Comparison of ENCODE assay signal across 19 cellular contexts in the genomic region with DNA sequence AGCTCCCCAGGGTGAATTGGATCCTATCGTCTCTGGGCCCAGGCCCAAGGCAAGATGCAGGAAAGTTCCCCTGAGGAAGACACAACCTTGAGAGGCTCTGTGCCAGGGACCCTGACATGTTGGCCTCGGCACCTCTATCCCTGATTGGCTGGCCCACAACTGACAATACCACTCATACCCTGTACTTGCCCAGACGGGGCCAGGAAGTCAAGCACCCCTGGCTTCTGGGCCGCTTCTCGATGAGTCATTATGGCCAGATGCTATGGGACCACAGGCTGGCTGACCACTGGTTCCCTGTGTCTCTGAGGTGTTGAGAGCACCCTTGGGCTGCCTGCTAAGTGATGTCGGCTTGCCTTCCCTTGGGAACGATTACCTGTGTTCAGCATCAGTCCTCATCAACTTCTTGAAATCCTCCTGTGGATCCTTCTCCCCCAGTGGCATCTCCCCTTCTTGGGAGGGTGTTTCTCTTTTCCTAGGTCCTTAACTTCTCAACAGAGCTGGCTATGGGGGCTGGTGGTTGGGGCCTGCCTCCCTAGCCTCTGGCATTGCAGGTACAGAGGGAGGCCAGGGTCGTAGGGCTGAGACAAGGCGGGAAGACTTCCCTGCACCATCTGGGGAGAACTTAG.
"Had no signal": no experiment of that assay in that cellular context is flagged by ENCODE, and none has a peak within 500 bp of the region (broad histone marks: within the 10 kb centered on the region; RNA-seq: fewer than 3 reads in every experiment).

No MANE protein-coding gene starts in this region.

- H3K4me1 ChIP-seq: Peyer's patch, SJSA1 had no signal

- H3K9ac ChIP-seq: KMS-11 had no signal

- H3K4me3 ChIP-seq: Peyer's patch, SJSA1 had no signal

- H3K4me2 ChIP-seq: KMS-11 had no signal

- H3K27me3 ChIP-seq: Peyer's patch, SJSA1 had no signal

- H3K9me3 ChIP-seq: Peyer's patch, SJSA1 had no signal

- H3K36me3 ChIP-seq: Peyer's patch, SJSA1 had no signal

- H3K27ac ChIP-seq: KMS-11, Peyer's patch, SJSA1 had no signal

- DNase-seq: activated CD4-positive, alpha-beta T cell treated with anti-CD3 and anti-CD28 coated beads for 4 hours; activated CD8-positive, alpha-beta memory T cell treated with anti-CD3 and anti-CD28 coated beads, Interleukin-2, amount 50 U/mL, for 48 hours; activated CD8-positive, alpha-beta T cell treated with anti-CD3 and anti-CD28 coated beads, Interleukin-2, amount 10 ng/mL, durations not matched to agents 7 days and 5 days; activated effector memory CD4-positive, alpha-beta T cell treated with anti-CD3 and anti-CD28 coated beads, Interleukin-2, amount 50 U/mL, for 16 hours; activated naive CD4-positive, alpha-beta T cell treated with Interleukin-2 at 50 U/mL for 16 hours; activated T-cell treated with anti-CD3 and anti-CD28 coated beads, Interleukin-2, amount 50 U/mL, for 4 hours; amygdala; NCI-H1092; NCI-H1417; NCI-H1930; NCI-H2107; NCI-H2171 treated with DMSO at 0.1 percent for 48 hours; NCI-H226; NCI-H526 treated with DMSO at 0.1 percent for 48 hours; Peyer's patch; SHP77; SW 1271 had no signal
